Comparison of ENCODE assay signal across 11 cellular contexts in the genomic region with DNA sequence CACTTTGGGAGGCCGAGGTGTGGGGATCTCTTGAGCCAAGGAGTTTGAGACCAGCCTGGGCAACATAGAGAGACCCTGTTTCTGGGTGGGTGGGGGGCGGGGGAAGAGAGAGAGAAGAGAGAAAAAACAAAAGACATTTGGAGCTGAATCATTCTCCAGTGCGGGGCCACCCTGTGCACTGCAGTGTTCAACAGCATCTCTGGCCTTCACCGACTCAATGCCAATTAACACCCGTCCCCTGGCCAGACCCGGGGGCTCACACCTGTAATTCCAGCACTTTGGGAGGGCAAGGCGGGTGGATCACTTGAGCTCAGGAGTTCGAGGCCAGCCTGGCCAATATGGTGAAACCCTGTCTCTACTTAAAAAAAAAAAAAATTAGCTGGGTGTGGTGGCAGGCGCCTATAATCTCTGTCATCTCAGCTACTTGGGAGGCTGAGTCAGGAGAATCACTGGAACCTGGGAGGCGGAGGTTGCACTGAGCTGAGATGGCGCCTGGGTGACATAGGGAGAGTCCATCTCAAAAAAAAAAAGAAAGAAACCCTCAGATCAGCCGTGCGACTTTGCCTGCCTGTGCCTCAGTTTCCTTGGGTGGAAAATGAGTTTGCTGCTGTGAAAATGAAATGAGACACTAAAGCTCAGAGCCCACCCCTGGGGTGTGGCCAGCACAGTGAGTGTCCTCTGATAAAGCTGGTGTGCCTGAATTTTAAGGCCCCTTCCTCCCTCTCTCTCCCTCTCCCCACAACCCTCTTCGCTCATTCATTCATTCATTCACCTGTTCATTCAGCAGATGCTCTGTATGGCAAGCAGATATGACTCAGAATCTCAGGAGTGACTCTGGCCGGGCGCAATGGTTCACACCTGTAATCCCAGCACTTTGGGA. TPM values are rescaled to one million over a fixed set of nuclear protein-coding genes. Genes with fewer than 3 reads are reported as not detected.
DNase-seq lines count a peak whose midpoint lies in the region; ATAC-seq and TF ChIP-seq lines count a peak whose summit lies in the region.
"Had no signal": no experiment of that assay in that cellular context is flagged by ENCODE, and none has a peak within 500 bp of the region (broad histone marks: within the 10 kb centered on the region; RNA-seq: fewer than 3 reads in every experiment).

No MANE protein-coding gene starts in this region.

- H3K4me3 Mint-ChIP-seq in T-cell: peak overlapping the region in 2 of 3 donors; percentile 98 to 100
- peak overlapping the region; percentile 97 to 100 for H3K4me3 Mint-ChIP-seq in effector memory CD8-positive, alpha-beta T cell
- H3K4me3 Mint-ChIP-seq in stimulated activated effector memory CD8-positive, alpha-beta T cell treated with anti-CD3 and anti-CD28 coated beads, Interleukin-12 subunit alpha, Interleukin-12 subunit beta, amount 100 ng/mL, for 72 hours: peak overlapping the region; percentile 78

- no peak for TF ChIP-seq CTCF in mammary epithelial cell (conservative IDR thresholded peaks at IDR 0.05 in 1 of 2, IDR thresholded peaks at IDR 0.05 in 1 of 2; ENCODE audit: extremely low read depth in 1 of 2, insufficient read depth in 1 of 2, low read depth in 1 of 2, low read length in 2 of 2)

- H3K4me1 ChIP-seq in mammary epithelial cell (ENCODE audit: insufficient read depth, low read length): peaks cover 2% of the 10 kb centered on the region

- POLR2A ChIA-PET in T-cell (lab: Charles Lee): interaction anchor here (0.5 to 6.0 kb wide), 19 partner anchors 8 to 1593 kb away, joined by 3 to 135 read pairs (median 6); no protein-coding TSS in a partner anchor

- no peaks in the 10 kb centered on the region for H3K79me2 ChIP-seq in mammary epithelial cell (ENCODE audit: insufficient read depth, low read length)

- H2AFZ ChIP-seq in mammary epithelial cell (ENCODE audit: low read depth, low read length): no peak overlapping the region

- no peaks in the 10 kb centered on the region for H3K9me3 ChIP-seq in mammary epithelial cell (replicated peaks; ENCODE audit: insufficient read depth, low read length)
- H3K9me3 ChIP-seq: vagina had no signal

- H3K27ac ChIP-seq in mammary epithelial cell (ENCODE audit: insufficient read depth, low read depth, low read length): no peak overlapping the region
- H3K27ac ChIP-seq: vagina had no signal

- H3K27me3 ChIP-seq in mammary epithelial cell (ENCODE audit: insufficient read depth, low read length): no peaks in the 10 kb centered on the region
- H3K27me3 ChIP-seq: vagina had no signal

- no peaks in the 10 kb centered on the region for H3K36me3 ChIP-seq in mammary epithelial cell (ENCODE audit: insufficient read depth, low read length)

- WGBS in mammary epithelial cell (ENCODE audit: low coverage, missing lambda C conversion rate): 96% methylated on average over 9 of the region's 16 CpGs

- CTCF ChIA-PET in T-cell (lab: Charles Lee): interaction anchor here (0.6 to 3.5 kb wide), 10 partner anchors 8 to 85 kb away, joined by 3 to 38 read pairs (median 10); no protein-coding TSS in a partner anchor
- CTCF ChIA-PET in mammary epithelial cell (lab: Charles Lee; ENCODE audit: low non-redundant PET): no interaction called here

- dilution Hi-C loops in mammary epithelial cell (cut with HindIII; ENCODE audit: low sequenced_read_pairs): no loop called here

- peaks cover 50 to 59% (median 56%) of the 10 kb centered on the region in 3 donors for H3K4me1 Mint-ChIP-seq in T-cell
- peaks cover 60% of the 10 kb centered on the region in 2 donors for H3K4me1 Mint-ChIP-seq in effector memory CD8-positive, alpha-beta T cell (ENCODE audit: low read depth in 2 of 2)
- H3K4me1 Mint-ChIP-seq in stimulated activated effector memory CD8-positive, alpha-beta T cell treated with anti-CD3 and anti-CD28 coated beads, Interleukin-12 subunit alpha, Interleukin-12 subunit beta, amount 100 ng/mL, for 72 hours: peaks cover 62% of the 10 kb centered on the region

- peaks cover 38% of the 10 kb centered on the region for H3K36me3 Mint-ChIP-seq in T-cell
- H3K36me3 Mint-ChIP-seq in effector memory CD8-positive, alpha-beta T cell (ENCODE audit: insufficient read depth): peaks cover 83% of the 10 kb centered on the region
- peaks cover 34% of the 10 kb centered on the region for H3K36me3 Mint-ChIP-seq in stimulated activated effector memory CD8-positive, alpha-beta T cell treated with anti-CD3 and anti-CD28 coated beads, Interleukin-12 subunit alpha, Interleukin-12 subunit beta, amount 100 ng/mL, for 72 hours

- H3K27me3 Mint-ChIP-seq in T-cell: peaks cover 0 to 5% of the 10 kb centered on the region in 2 donors
- no peaks in the 10 kb centered on the region for H3K27me3 Mint-ChIP-seq in effector memory CD8-positive, alpha-beta T cell

- ATAC-seq in T-cell (replicated peaks in 1 of 4): peak; percentile 0 to 17 (median 6)
- no peak for ATAC-seq in effector memory CD8-positive, alpha-beta T cell (replicated peaks)
- ATAC-seq in stimulated activated effector memory CD8-positive, alpha-beta T cell treated with anti-CD3 and anti-CD28 coated beads, Interleukin-12 subunit alpha, Interleukin-12 subunit beta, amount 100 ng/mL, for 72 hours: no peak
- no peak for ATAC-seq in GM18861 (IDR thresholded peaks at IDR 0.05; ENCODE audit: unreplicated experiment)
- no peak for ATAC-seq in GM21619 (IDR thresholded peaks at IDR 0.05; ENCODE audit: unreplicated experiment)

- H3K27ac Mint-ChIP-seq in T-cell: peak overlapping the region; percentile 95 to 98
- peak overlapping the region; percentile 100 for H3K27ac Mint-ChIP-seq in effector memory CD8-positive, alpha-beta T cell
- H3K27ac Mint-ChIP-seq in stimulated activated effector memory CD8-positive, alpha-beta T cell treated with anti-CD3 and anti-CD28 coated beads, Interleukin-12 subunit alpha, Interleukin-12 subunit beta, amount 100 ng/mL, for 72 hours: no peak overlapping the region

- H4K20me1 ChIP-seq in mammary epithelial cell (ENCODE audit: insufficient read depth, low read length): no peaks in the 10 kb centered on the region

- intact Hi-C loops in mammary epithelial cell (cut with micrococcal nuclease): loop anchor here (2.0 to 5.0 kb wide), 2 partner anchors 54 to 84 kb away; no protein-coding TSS in a partner anchor

- no peaks in the 10 kb centered on the region for H3K9me3 Mint-ChIP-seq in T-cell
- H3K9me3 Mint-ChIP-seq in effector memory CD8-positive, alpha-beta T cell: peaks cover 0 to 1% of the 10 kb centered on the region in 2 donors
- H3K9me3 Mint-ChIP-seq in stimulated activated effector memory CD8-positive, alpha-beta T cell treated with anti-CD3 and anti-CD28 coated beads, Interleukin-12 subunit alpha, Interleukin-12 subunit beta, amount 100 ng/mL, for 72 hours: no peaks in the 10 kb centered on the region

- DNase-seq in activated CD8-positive, alpha-beta memory T cell treated with anti-CD3 and anti-CD28 coated beads for 24 hours: peak; percentile 63
- DNase-seq in activated CD8-positive, alpha-beta memory T cell treated with anti-CD3 and anti-CD28 coated beads, Interleukin-2, amount 50 U/mL, for 48 hours: no peak
- peak in 6 of 34 experiments; percentile 16 to 40 (median 24) for DNase-seq in T-cell
- DNase-seq in effector memory CD8-positive, alpha-beta T cell: no peak
- no peak for DNase-seq in stimulated activated effector memory CD8-positive, alpha-beta T cell treated with anti-CD3 and anti-CD28 coated beads, Interleukin-12 subunit alpha, Interleukin-12 subunit beta, amount 100 ng/mL, for 72 hours (ENCODE audit: low spot score in 2 of 2)
- DNase-seq in mammary epithelial cell: no peak
- DNase-seq: KBM-7, NCI-H345 had no signal

- in situ Hi-C loops in mammary epithelial cell (cut with MboI; ENCODE audit: low sequenced_read_pairs in 2 of 2): no loop called here

- H3K4me2 ChIP-seq in mammary epithelial cell (ENCODE audit: insufficient read depth, low read depth, low read length): no peak overlapping the region

- BruUV-seq in mammary epithelial cell (replicated peaks; lab: Mats Ljungman, UMichigan): no TSS peak

- no peak overlapping the region for H3K9ac ChIP-seq in mammary epithelial cell (ENCODE audit: insufficient read depth, low read length)

- H3K4me3 ChIP-seq in mammary epithelial cell (replicated peaks in 1 of 3; ENCODE audit: insufficient read depth in 1 of 3, low read depth in 2 of 3, low read length in 3 of 3): no peak overlapping the region
- H3K4me3 ChIP-seq: vagina had no signal

RNA-seq across cellular contexts. Expression of a gene that starts 6.4 kb away (rescaled TPM):
- total RNA-seq in T-cell (100 to 1,000 TPM; 612 to 721 (median 621) TPM), mammary epithelial cell (under 1 TPM in 1 of 2 donors, not detected in 1; 0.99 TPM)
- 0.15 TPM for polyA plus RNA-seq in mammary epithelial cell
- not detected for polyA minus RNA-seq in mammary epithelial cell

Comparison
In these comparisons a context has a peak if more than half of its experiments do, and no peak if none do; other contexts are left out.
1. ATAC-seq: peak in T-cell (4 of 4); none in effector memory CD8-positive, alpha-beta T cell (single experiment), stimulated activated effector memory CD8-positive, alpha-beta T cell treated with anti-CD3 and anti-CD28 coated beads, Interleukin-12 subunit alpha, Interleukin-12 subunit beta, amount 100 ng/mL, for 72 hours (single experiment), GM18861 (single experiment) and GM21619 (single experiment).
2. RNA of a gene that starts 6.4 kb away (total RNA-seq): 612 to 721 TPM in T-cell; 0.99 TPM in mammary epithelial cell; every median in the first group is over 100 times any median in the second.
3. Peak in every context shown above with its lines, with median percentiles within 50 percentile points of each other: H3K4me3 Mint-ChIP-seq.